10 cellular contexts compared by ENCODE assay signal in the genomic region with DNA sequence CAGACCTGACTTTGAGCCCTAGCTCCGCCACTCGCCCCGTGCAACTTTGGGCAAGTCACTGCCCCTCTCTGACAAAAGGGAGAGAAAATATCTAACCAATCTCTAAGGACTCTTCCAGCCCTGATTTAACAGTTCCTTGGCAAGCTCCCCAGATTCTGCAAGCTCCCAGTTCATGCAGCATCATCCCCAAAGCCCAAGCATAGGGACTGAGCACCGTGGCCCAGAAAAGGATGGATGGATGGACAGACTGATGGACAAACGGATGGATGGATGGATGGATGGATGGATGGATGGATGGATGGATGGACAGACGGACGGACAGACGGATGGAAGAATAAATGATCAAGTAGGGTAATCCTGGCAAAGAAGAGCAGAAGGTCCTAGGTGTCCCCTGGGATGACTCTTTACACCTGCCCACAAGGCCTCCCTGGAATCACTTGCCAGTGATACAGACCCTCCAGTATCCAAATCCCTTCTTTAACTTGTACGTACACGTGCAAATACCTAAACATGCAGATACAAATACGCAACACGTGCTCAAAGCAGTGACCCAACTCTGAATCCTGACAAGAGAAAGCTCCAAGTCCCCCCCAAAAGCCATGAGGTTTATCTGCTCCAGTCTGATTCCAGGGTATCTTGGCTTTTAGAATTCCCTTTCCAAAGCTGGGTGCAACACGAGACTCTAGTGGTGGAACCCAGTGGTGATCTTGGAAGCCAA. TPM values are rescaled to one million over a fixed set of nuclear protein-coding genes. Genes with fewer than 3 reads are reported as not detected.
DNase-seq lines count a peak whose midpoint lies in the region; ATAC-seq and TF ChIP-seq lines count a peak whose summit lies in the region.
"Had no signal": no experiment of that assay in that cellular context is flagged by ENCODE, and none has a peak within 500 bp of the region (broad histone marks: within the 10 kb centered on the region; RNA-seq: fewer than 3 reads in every experiment).

No MANE protein-coding gene starts in this region.

- H3K9me3 ChIP-seq in GM23248 (ENCODE audit: low read depth), result no peaks in the 10 kb centered on the region
- H3K9me3 ChIP-seq in prostate gland, result no peaks in the 10 kb centered on the region
- H3K9me3 ChIP-seq: spleen had no signal

- H4K8ac ChIP-seq in mesendoderm (ENCODE audit: low read depth, low read length), result no peak overlapping the region

- no peak for TF ChIP-seq POLR2A in prostate gland (IDR thresholded peaks at IDR 0.05)

- H4K20me1 ChIP-seq in GM23248 (ENCODE audit: insufficient read depth), result no peaks in the 10 kb centered on the region

- H2BK15ac ChIP-seq in mesendoderm (replicated peaks; ENCODE audit: low read depth), result no peak overlapping the region

- H3K4me3 Mint-ChIP-seq in WTC11, result no peak overlapping the region
- H3K4me3 Mint-ChIP-seq: activated T-cell treated with anti-CD3 and anti-CD28 coated beads, Interleukin-2, amount 50 U/mL, for 72 hours had no signal

- DNase-seq in GM23248, result peak; percentile 58
- DNase-seq in WTC11 (ENCODE audit: low spot score), result no peak
- peak; percentile 41 for DNase-seq in fibroblast of pulmonary artery (ENCODE audit: low read depth)
- DNase-seq in prostate gland (ENCODE audit: low spot score), result no peak
- no peak for DNase-seq in T-helper 9 cell
- no peak for DNase-seq in mesendoderm
- DNase-seq in stimulated activated naive CD8-positive, alpha-beta T cell treated with anti-CD3 and anti-CD28 coated beads, Interleukin-15, Interleukin-2, amounts not matched to agents 100 U/mL and 50 U/mL, for 24 hours, result no peak
- DNase-seq: activated T-cell treated with anti-CD3 and anti-CD28 coated beads, Interleukin-2, amount 50 U/mL, for 72 hours; spleen had no signal

- H3K79me1 ChIP-seq in mesendoderm (ENCODE audit: low read length), result peaks cover 6% of the 10 kb centered on the region

- CTCF ChIA-PET in WTC11 (lab: Charles Lee), result interaction anchor here (1.2 to 12.0 kb wide), 4 partner anchors 10 to 33 kb away, joined by 3 to 107 read pairs (median 14); no protein-coding TSS in a partner anchor

- no peak overlapping the region for H3K56ac ChIP-seq in mesendoderm (ENCODE audit: low read length)

- H3K4me2 ChIP-seq in GM23248 (ENCODE audit: unreplicated experiment) (peak overlapping the region; percentile 28), mesendoderm (ENCODE audit: low read length) (no peak overlapping the region)

- H3K27me3 Mint-ChIP-seq in WTC11 (ENCODE audit: low read depth), result no peaks in the 10 kb centered on the region

- H2AFZ ChIP-seq in GM23248, result no peak overlapping the region

- H3K79me2 ChIP-seq in GM23248 (ENCODE audit: insufficient read depth) (peaks cover 100% of the 10 kb centered on the region), mesendoderm (ENCODE audit: control insufficient read depth, insufficient read depth, low read length) (peaks cover 5% of the 10 kb centered on the region)

- no peak overlapping the region for H2BK120ac ChIP-seq in mesendoderm (ENCODE audit: low read depth, low read length)

- no peaks in the 10 kb centered on the region for H3F3A ChIP-seq in GM23248 (ENCODE audit: insufficient read depth)

- no peaks in the 10 kb centered on the region for H3K9me2 ChIP-seq in GM23248 (ENCODE audit: insufficient read depth)

- no peak overlapping the region for H3K27ac ChIP-seq in GM23248
- peak overlapping the region; percentile 58 to 70 for H3K27ac ChIP-seq in prostate gland
- no peak overlapping the region for H3K27ac ChIP-seq in mesendoderm (ENCODE audit: low read depth, low read length)

- H4K5ac ChIP-seq in mesendoderm (ENCODE audit: low read length), result no peak overlapping the region

- H3K36me3 ChIP-seq in GM23248 (ENCODE audit: low read depth) (no peaks in the 10 kb centered on the region), prostate gland (no peaks in the 10 kb centered on the region), mesendoderm (ENCODE audit: control insufficient read depth, insufficient read depth, low read length) (no peaks in the 10 kb centered on the region)

- no peaks in the 10 kb centered on the region for H3K9me3 Mint-ChIP-seq in WTC11
- H3K9me3 Mint-ChIP-seq: activated T-cell treated with anti-CD3 and anti-CD28 coated beads, Interleukin-2, amount 50 U/mL, for 72 hours had no signal

- POLR2A ChIA-PET in WTC11 (lab: Charles Lee), result no interaction called here

- H3K23ac ChIP-seq in mesendoderm (ENCODE audit: low read length), result no peak overlapping the region

- H3K9ac ChIP-seq in GM23248 (no peak overlapping the region), mesendoderm (ENCODE audit: low read length) (no peak overlapping the region)

- peak overlapping the region; percentile 50; the same call in 1 of the 2 replicates for H3K27ac Mint-ChIP-seq in WTC11

- intact Hi-C loops in prostate gland (cut with DNase I), result no loop called here

- H3K18ac ChIP-seq in mesendoderm (ENCODE audit: low read length), result no peak overlapping the region

- H3K36me3 Mint-ChIP-seq in WTC11, result no peaks in the 10 kb centered on the region

- H3K27me3 ChIP-seq in GM23248 (replicated peaks; ENCODE audit: insufficient read depth) (no peaks in the 10 kb centered on the region), prostate gland (replicated peaks; ENCODE audit: insufficient read depth) (no peaks in the 10 kb centered on the region), mesendoderm (ENCODE audit: insufficient read depth, low read length, poor library complexity) (no peaks in the 10 kb centered on the region)
- H3K27me3 ChIP-seq: spleen had no signal

- TF ChIP-seq CTCF in WTC11 (IDR thresholded peaks at IDR 0.05) (no peak), fibroblast of pulmonary artery (IDR thresholded peaks at IDR 0.05; ENCODE audit: low read length, missing control alignments) (no peak), prostate gland (IDR thresholded peaks at IDR 0.05) (no peak)

- peaks cover 46% of the 10 kb centered on the region for H3K4me1 Mint-ChIP-seq in WTC11

- H3K4me3 ChIP-seq in GM23248, result no peak overlapping the region
- no peak overlapping the region for H3K4me3 ChIP-seq in fibroblast of pulmonary artery (replicated peaks; ENCODE audit: low read depth, low read length)
- no peak overlapping the region for H3K4me3 ChIP-seq in prostate gland
- H3K4me3 ChIP-seq in mesendoderm (ENCODE audit: low read length), result no peak overlapping the region
- H3K4me3 ChIP-seq: spleen had no signal

- H2BK5ac ChIP-seq in mesendoderm (ENCODE audit: low read length), result no peak overlapping the region

- no peak overlapping the region for H2AK5ac ChIP-seq in mesendoderm (ENCODE audit: low read length)

- ATAC-seq in WTC11 (no peak), GM21528 (IDR thresholded peaks at IDR 0.05; ENCODE audit: low FRiP score, unreplicated experiment) (no peak)
- no peak for ATAC-seq in stimulated activated naive CD8-positive, alpha-beta T cell treated with anti-CD3 and anti-CD28 coated beads, Interleukin-15, Interleukin-2, amounts not matched to agents 100 U/mL and 50 U/mL, for 24 hours
- ATAC-seq: activated T-cell treated with anti-CD3 and anti-CD28 coated beads, Interleukin-2, amount 50 U/mL, for 72 hours had no signal

- no peak overlapping the region for H3K4ac ChIP-seq in mesendoderm (ENCODE audit: low read depth, low read length)

- 85 to 91% methylated on average over 13 of the region's 13 CpGs for WGBS in GM23248 (ENCODE audit: low coverage in 1 of 2, low lambda C conversion rate in 2 of 2, missing lambda C conversion rate in 2 of 2), 2 experiments
- 57% methylated on average over 13 of the region's 13 CpGs for WGBS in prostate gland
- WGBS in mesendoderm (ENCODE audit: extremely low coverage, insufficient coverage, low lambda C conversion rate), result no CpG with 5 or more reads among the region's 13 CpGs

- H3K4me1 ChIP-seq in GM23248 (ENCODE audit: insufficient read depth), result peaks cover 25% of the 10 kb centered on the region
- peaks cover 28% of the 10 kb centered on the region for H3K4me1 ChIP-seq in prostate gland (replicated peaks)
- peaks cover 12% of the 10 kb centered on the region for H3K4me1 ChIP-seq in mesendoderm (ENCODE audit: control insufficient read depth, low read depth, low read length)

- in situ Hi-C loops in GM23248 (cut with MboI), result no loop called here

TF ChIP-seq in WTC11, 78 proteins besides CTCF, POLR2A, EP300 and RAD21 (continues in another document):
- TF ChIP-seq, protein P1, sequence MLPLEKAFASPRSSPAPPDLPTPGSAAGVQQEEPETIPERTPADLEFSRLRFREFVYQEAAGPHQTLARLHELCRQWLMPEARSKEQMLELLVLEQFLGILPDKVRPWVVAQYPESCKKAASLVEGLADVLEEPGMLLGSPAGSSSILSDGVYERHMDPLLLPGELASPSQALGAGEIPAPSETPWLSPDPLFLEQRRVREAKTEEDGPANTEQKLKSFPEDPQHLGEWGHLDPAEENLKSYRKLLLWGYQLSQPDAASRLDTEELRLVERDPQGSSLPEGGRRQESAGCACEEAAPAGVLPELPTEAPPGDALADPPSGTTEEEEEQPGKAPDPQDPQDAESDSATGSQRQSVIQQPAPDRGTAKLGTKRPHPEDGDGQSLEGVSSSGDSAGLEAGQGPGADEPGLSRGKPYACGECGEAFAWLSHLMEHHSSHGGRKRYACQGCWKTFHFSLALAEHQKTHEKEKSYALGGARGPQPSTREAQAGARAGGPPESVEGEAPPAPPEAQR (CRISPR knock-in tag; IDR thresholded peaks at IDR 0.05), result no peak

RNA-seq across cellular contexts. Expression of a gene that starts 16.0 kb away (rescaled TPM):
- 12.8 and 13.2 TPM in 2 replicates for total RNA-seq in GM23248 (2014; rRNA removed; shearing (Covaris generic))
- 0.60 and 1.1 TPM in 2 replicates for polyA plus RNA-seq in GM23248 (2016; fragmentation: Nextera tagmentation; extraction: Ambion mirVana)
- 6.5 to 8.1 TPM (median 6.9 TPM) in 3 replicates for total RNA-seq in WTC11 (2021)
- total RNA-seq in prostate gland, result 10 to 100 TPM; 13.6 to 20.4 TPM
- polyA plus RNA-seq in mesendoderm (2013, experiment 1 of 2), result 10.7 TPM
- 11.3 TPM for polyA plus RNA-seq in mesendoderm (2013, experiment 2 of 2)

RNA-seq across cellular contexts. Expression of a gene that starts 38.1 kb away (rescaled TPM):
- total RNA-seq in GM23248 (2014; rRNA removed; shearing (Covaris generic)), result 13.3 and 26.4 TPM in 2 replicates
- polyA plus RNA-seq in GM23248 (2016; fragmentation: Nextera tagmentation; extraction: Ambion mirVana), result 10.9 and 11.2 TPM in 2 replicates
- 31.0 to 37.5 TPM (median 36.2 TPM) in 3 replicates for total RNA-seq in WTC11 (2021)
- 10 to 100 TPM; 15.7 to 58.4 TPM for total RNA-seq in prostate gland
- polyA plus RNA-seq in mesendoderm (2013, experiment 1 of 2), result 12.5 TPM
- polyA plus RNA-seq in mesendoderm (2013, experiment 2 of 2), result 11.6 TPM

Comparison
In these comparisons a context has a peak if more than half of its experiments do, and no peak if none do; other contexts are left out.
1. DNase-seq: peak in GM23248 (single experiment) and fibroblast of pulmonary artery (single experiment); none in WTC11 (single experiment), prostate gland (single experiment), T-helper 9 cell (single experiment), mesendoderm (single experiment) and stimulated activated naive CD8-positive, alpha-beta T cell treated with anti-CD3 and anti-CD28 coated beads, Interleukin-15, Interleukin-2, amounts not matched to agents 100 U/mL and 50 U/mL, for 24 hours (single experiment).
2. H3K27ac ChIP-seq: peak in prostate gland (2 of 2); none in GM23248 (single experiment) and mesendoderm (single experiment).